Comparison of ENCODE assay signal across 9 cellular contexts in genomic region chr1:6445062-6445763, GRCh38. TPM values are rescaled to one million over a fixed set of nuclear protein-coding genes. Genes with fewer than 3 reads are reported as not detected.
DNase-seq lines count a peak whose midpoint lies in the region; ATAC-seq and TF ChIP-seq lines count a peak whose summit lies in the region.
"Had no signal": no experiment of that assay in that cellular context is flagged by ENCODE, and none has a peak within 500 bp of the region (broad histone marks: within the 10 kb centered on the region; RNA-seq: fewer than 3 reads in every experiment).

No MANE protein-coding gene starts in this region.

- H3K4me1 Mint-ChIP-seq in WTC11: peaks cover 37% of the 10 kb centered on the region
- H3K4me1 Mint-ChIP-seq in stimulated activated naive B cell treated with anti-CD40 and anti-IgM and Interleukin-4, amounts not matched to agents 10 μg/mL and 1 μg/mL and 100 μg/mL, for 72 hours: peaks cover 21 to 22% of the 10 kb centered on the region in 2 donors

- H3K36me3 Mint-ChIP-seq in WTC11: no peaks in the 10 kb centered on the region
- H3K36me3 Mint-ChIP-seq in stimulated activated naive B cell treated with anti-CD40 and anti-IgM and Interleukin-4, amounts not matched to agents 10 μg/mL and 1 μg/mL and 100 μg/mL, for 72 hours: peaks cover 0 to 1% of the 10 kb centered on the region in 2 donors

- H3K9me3 Mint-ChIP-seq in WTC11: no peaks in the 10 kb centered on the region
- H3K9me3 Mint-ChIP-seq in stimulated activated naive B cell treated with anti-CD40 and anti-IgM and Interleukin-4, amounts not matched to agents 10 μg/mL and 1 μg/mL and 100 μg/mL, for 72 hours: no peaks in the 10 kb centered on the region

- ATAC-seq in WTC11 (peak; percentile 14), HG02571 (IDR thresholded peaks at IDR 0.05; ENCODE audit: unreplicated experiment) (no peak)
- ATAC-seq in stimulated activated naive B cell treated with anti-CD40 and anti-IgM and Interleukin-4, amounts not matched to agents 10 μg/mL and 1 μg/mL and 100 μg/mL, for 72 hours (replicated peaks): peak; percentile 52 to 57

- CTCF ChIA-PET in WTC11 (lab: Charles Lee): interaction anchor here (0.6 to 5.7 kb wide), 9 partner anchors 10 to 195 kb away, joined by 3 to 71 read pairs (median 6); no protein-coding TSS in a partner anchor

- peak overlapping the region; percentile 58 for H3K27ac Mint-ChIP-seq in WTC11
- no peak overlapping the region for H3K27ac Mint-ChIP-seq in stimulated activated naive B cell treated with anti-CD40 and anti-IgM and Interleukin-4, amounts not matched to agents 10 μg/mL and 1 μg/mL and 100 μg/mL, for 72 hours

- no peak overlapping the region for H3K4me3 ChIP-seq in fibroblast of the aortic adventitia (ENCODE audit: low read depth, low read length)
- H3K4me3 ChIP-seq: skin epidermis had no signal

- no peak overlapping the region for H3K4me3 Mint-ChIP-seq in WTC11
- H3K4me3 Mint-ChIP-seq in stimulated activated naive B cell treated with anti-CD40 and anti-IgM and Interleukin-4, amounts not matched to agents 10 μg/mL and 1 μg/mL and 100 μg/mL, for 72 hours: no peak overlapping the region

- POLR2A ChIA-PET in WTC11 (lab: Charles Lee): no interaction called here

- peak; percentile 52 to 53 for DNase-seq in stimulated activated CD4-positive, alpha-beta T cell treated with anti-CD3 and anti-CD28 coated beads, Interleukin-2, amount 100 ng/mL, for 24 hours
- DNase-seq in stimulated activated CD4-positive, alpha-beta T cell treated with anti-CD3 and anti-CD28 coated beads, Interleukin-12 subunit alpha, Interleukin-12 subunit beta, amount 100 ng/mL, for 4 hours: no peak
- DNase-seq in WTC11 (ENCODE audit: low spot score) (peak; percentile 78), fibroblast of the aortic adventitia (ENCODE audit: low read depth) (peak; percentile 35), NCI-H2171 treated with DMSO at 0.1 percent for 48 hours (lab: John Stamatoyannopoulos, UW) (no peak), DMS79 (lab: John Stamatoyannopoulos, UW) (no peak)
- DNase-seq in stimulated activated naive B cell treated with anti-CD40 and anti-IgM and Interleukin-4, amounts not matched to agents 10 μg/mL and 1 μg/mL and 100 μg/mL, for 72 hours: no peak

- TF ChIP-seq CTCF in WTC11 (IDR thresholded peaks at IDR 0.05) (peak; percentile 49; the same call in 1 of the 2 replicates), fibroblast of the aortic adventitia (IDR thresholded peaks at IDR 0.05; ENCODE audit: insufficient read depth, low read length) (peak; percentile 65)

- peaks cover 17% of the 10 kb centered on the region for H3K27me3 Mint-ChIP-seq in WTC11 (ENCODE audit: low read depth)
- peaks cover 57 to 80% of the 10 kb centered on the region in 2 donors for H3K27me3 Mint-ChIP-seq in stimulated activated naive B cell treated with anti-CD40 and anti-IgM and Interleukin-4, amounts not matched to agents 10 μg/mL and 1 μg/mL and 100 μg/mL, for 72 hours

TF ChIP-seq in WTC11, 78 proteins besides CTCF, POLR2A, EP300 and RAD21:
- TF ChIP-seq NR3C1 (CRISPR knock-in tag; conservative IDR thresholded peaks at IDR 0.05; ENCODE audit: low read depth) (no peak), ETV6 (CRISPR knock-in tag; IDR thresholded peaks at IDR 0.05) (peak; percentile 19; the same call in 1 of the 2 replicates)
TF ChIP-seq in WTC11: peak in this region for 1.

RNA-seq across cellular contexts. Expression of gene ESPN, which starts 20.6 kb away (rescaled TPM):
- total RNA-seq in WTC11 (2021) (46.1 to 70.3 TPM (median 68.1 TPM) in 3 replicates), fibroblast of the aortic adventitia (ENCODE audit: low replicate concordance) (not detected in 2 replicates)

RNA-seq across cellular contexts. Expression of gene TNFRSF25, which starts 20.8 kb away (rescaled TPM):
- total RNA-seq in WTC11 (2021): 19.5 to 26.1 TPM (median 22.6 TPM) in 3 replicates
- total RNA-seq in fibroblast of the aortic adventitia (ENCODE audit: low replicate concordance): 2.0 and 4.4 TPM in 2 replicates

RNA-seq across cellular contexts. Expression of gene HES2, which starts 25.5 kb away (rescaled TPM):
- total RNA-seq in WTC11 (2021) (1.9 to 2.7 TPM (median 1.9 TPM) in 3 replicates), fibroblast of the aortic adventitia (ENCODE audit: low replicate concordance) (0.09 and 0.65 TPM in 2 replicates)

RNA-seq across cellular contexts. Expression of gene PLEKHG5, which starts 46.3 kb away (rescaled TPM):
- 27.5 to 32.0 TPM (median 30.8 TPM) in 3 replicates for total RNA-seq in WTC11 (2021)
- total RNA-seq in fibroblast of the aortic adventitia (ENCODE audit: low replicate concordance): 3.8 and 5.1 TPM in 2 replicates

RNA-seq across cellular contexts. Expression of gene ACOT7, which starts 51.6 kb away (rescaled TPM):
- 133 to 151 TPM (median 137 TPM) in 3 replicates for total RNA-seq in WTC11 (2021)
- 4.8 and 16.0 TPM in 2 replicates for total RNA-seq in fibroblast of the aortic adventitia (ENCODE audit: low replicate concordance)

Comparison
In these comparisons a context has a peak if more than half of its experiments do, and no peak if none do; other contexts are left out.
1. DNase-seq: peak in stimulated activated CD4-positive, alpha-beta T cell treated with anti-CD3 and anti-CD28 coated beads, Interleukin-2, amount 100 ng/mL, for 24 hours (2 of 2), WTC11 (single experiment) and fibroblast of the aortic adventitia (single experiment); none in stimulated activated CD4-positive, alpha-beta T cell treated with anti-CD3 and anti-CD28 coated beads, Interleukin-12 subunit alpha, Interleukin-12 subunit beta, amount 100 ng/mL, for 4 hours (single experiment), stimulated activated naive B cell treated with anti-CD40 and anti-IgM and Interleukin-4, amounts not matched to agents 10 μg/mL and 1 μg/mL and 100 μg/mL, for 72 hours (single experiment), NCI-H2171 treated with DMSO at 0.1 percent for 48 hours (single experiment) and DMS79 (single experiment).
2. RNA of gene ESPN, which starts 20.6 kb away (total RNA-seq): 46.1 to 70.3 TPM in WTC11; not detected in fibroblast of the aortic adventitia; every median in the first group is over 10 times any median in the second.